In the genomic region with DNA sequence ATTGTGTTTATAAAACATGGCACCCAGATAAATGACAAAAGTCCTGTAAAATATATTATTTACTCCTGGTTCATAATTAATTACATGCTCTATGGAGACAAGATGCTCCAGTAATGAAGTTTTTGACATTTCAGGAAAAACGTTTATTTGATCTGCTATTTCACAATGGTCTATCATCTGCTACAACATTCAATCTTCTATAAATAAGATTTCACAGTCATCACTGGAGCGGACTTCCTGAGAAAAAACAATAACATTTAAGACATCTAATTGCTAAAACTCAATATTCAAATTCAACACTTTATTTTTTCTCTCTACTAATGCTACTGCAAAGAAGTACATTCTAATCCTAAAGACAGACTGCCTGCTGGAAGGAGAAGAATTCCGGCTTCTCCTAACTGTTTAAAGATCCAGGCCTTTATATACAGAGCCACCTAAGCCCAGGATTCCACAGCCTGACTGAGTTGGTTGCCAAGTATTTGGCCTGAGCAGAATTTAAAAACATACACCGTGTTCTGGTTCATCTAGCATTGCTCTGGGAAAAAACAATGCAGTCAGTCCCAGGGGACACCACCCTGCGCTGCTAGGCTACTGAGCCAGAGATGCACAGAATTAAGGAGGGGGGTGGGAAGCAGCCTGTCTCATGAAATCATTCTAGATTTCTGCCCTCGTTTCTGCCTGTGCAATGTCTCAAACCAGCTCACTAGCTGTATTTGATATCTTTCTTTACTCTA, we compare ENCODE assay signal across 9 cellular contexts. TPM values are rescaled to one million over a fixed set of nuclear protein-coding genes. Genes with fewer than 3 reads are reported as not detected.
DNase-seq lines count a peak whose midpoint lies in the region; ATAC-seq, FAIRE-seq and TF ChIP-seq lines count a peak whose summit lies in the region.
"Had no signal": no experiment of that assay in that cellular context is flagged by ENCODE, and none has a peak within 500 bp of the region (broad histone marks: within the 10 kb centered on the region; RNA-seq: fewer than 3 reads in every experiment).

No MANE protein-coding gene starts in this region.

- no peak overlapping the region for H3K27ac ChIP-seq in RWPE1

- peaks cover 23% of the 10 kb centered on the region for H3K4me1 Mint-ChIP-seq in nephron progenitor cell
- H3K4me1 Mint-ChIP-seq: CD8-positive, alpha-beta memory T cell had no signal

- H3K9me3 ChIP-seq in BE2C (no peaks in the 10 kb centered on the region), MG63 (no peaks in the 10 kb centered on the region)

- H3K27me3 ChIP-seq in BE2C (no peaks in the 10 kb centered on the region), MG63 (no peaks in the 10 kb centered on the region)

- H3K27me3 Mint-ChIP-seq in nephron progenitor cell (ENCODE audit: low read depth, poor library complexity) = no peaks in the 10 kb centered on the region

- no peak overlapping the region for H3K4me3 Mint-ChIP-seq in nephron progenitor cell
- H3K4me3 Mint-ChIP-seq: CD8-positive, alpha-beta memory T cell had no signal

- peak; percentile 95 for DNase-seq in BE2C
- DNase-seq in NCI-H128 (lab: John Stamatoyannopoulos, UW; ENCODE audit: unreplicated experiment) = peak; percentile 38
- peak; percentile 33 for DNase-seq in nephron progenitor cell
- no peak for DNase-seq in RWPE1 (ENCODE audit: low spot score)
- no peak for DNase-seq in MG63
- DNase-seq: CD8-positive, alpha-beta memory T cell had no signal

- peaks cover 5% of the 10 kb centered on the region for H3K36me3 Mint-ChIP-seq in nephron progenitor cell (ENCODE audit: low read depth)
- H3K36me3 Mint-ChIP-seq: CD8-positive, alpha-beta memory T cell had no signal

- ATAC-seq in HG03469 (IDR thresholded peaks at IDR 0.05; ENCODE audit: unreplicated experiment) (no peak), HG02759 (IDR thresholded peaks at IDR 0.05; ENCODE audit: unreplicated experiment) (no peak)

- CTCF ChIA-PET in RWPE1 (lab: Yijun Ruan, JAX) = interaction anchor here (0.7 kb wide), 1 partner anchor 16 kb away, joined by 3 read pairs; no protein-coding TSS in a partner anchor

- POLR2A ChIA-PET in RWPE1 (lab: Yijun Ruan, JAX; ENCODE audit: low non-redundant PET) = no interaction called here

- H3K36me3 ChIP-seq in BE2C = no peaks in the 10 kb centered on the region
- no peaks in the 10 kb centered on the region for H3K36me3 ChIP-seq in MG63

- peak; percentile 46 for FAIRE-seq in endometrium (lab: Jason Lieb, UNC)

- H3K4me3 ChIP-seq in BE2C (ENCODE audit: low read depth, low read length) (no peak overlapping the region), MG63 (no peak overlapping the region)

- peak overlapping the region; percentile 92 for H3K27ac Mint-ChIP-seq in nephron progenitor cell
- H3K27ac Mint-ChIP-seq: CD8-positive, alpha-beta memory T cell had no signal

- no peaks in the 10 kb centered on the region for H3K9me3 Mint-ChIP-seq in nephron progenitor cell

- no peak for TF ChIP-seq CTCF in BE2C (IDR thresholded peaks at IDR 0.05; ENCODE audit: low read depth, low read length)
- no peak for TF ChIP-seq CTCF in nephron progenitor cell (IDR thresholded peaks at IDR 0.05)
- TF ChIP-seq CTCF in RWPE1 (conservative IDR thresholded peaks at IDR 0.05; ENCODE audit: low read depth) = no peak

- H3K4me1 ChIP-seq in BE2C = peaks cover 31% of the 10 kb centered on the region

RNA-seq across cellular contexts. Expression of a gene that starts 58.0 kb away (rescaled TPM):
- 9.3 TPM for polyA plus RNA-seq in BE2C (2012; ENCODE audit: insufficient read depth, insufficient read length, low read depth)
- 9.5 and 10.2 TPM in 2 replicates for total RNA-seq in MG63 (2014; rRNA removed; shearing (Covaris generic); ENCODE audit: low replicate concordance)
- total RNA-seq: CD8-positive, alpha-beta memory T cell had no signal
- polyA plus RNA-seq: CD8-positive, alpha-beta memory T cell had no signal

Comparison
In these comparisons a context has a peak if more than half of its experiments do, and no peak if none do; other contexts are left out.
1. DNase-seq: peak in BE2C (single experiment), NCI-H128 (single experiment) and nephron progenitor cell (single experiment); none in RWPE1 (single experiment) and MG63 (single experiment).